In genomic region chr16:87766485-87766797, GRCh38 we compare ENCODE assay signal across 1 cellular context.
TF ChIP-seq lines count a peak whose summit lies in the region.

No MANE protein-coding gene starts in this region.

TF ChIP-seq in endothelial cell of umbilical vein, 7 proteins besides CTCF, POLR2A, EP300 and RAD21:
- TF ChIP-seq MAX (IDR thresholded peaks at IDR 0.05; ENCODE audit: insufficient read depth, insufficient read length) (no peak), JUN (IDR thresholded peaks at IDR 0.05; ENCODE audit: borderline replicate concordance, insufficient read depth, insufficient read length, low read depth) (no peak), FOS (IDR thresholded peaks at IDR 0.05; ENCODE audit: borderline replicate concordance, insufficient read depth, low read length) (no peak), POLR2AphosphoS5 (IDR thresholded peaks at IDR 0.05; ENCODE audit: insufficient read depth, low read depth, low read length) (no peak), GATA2 (IDR thresholded peaks at IDR 0.05; ENCODE audit: insufficient read depth, insufficient read length, low read depth, low read length) (no peak), MYC (IDR thresholded peaks at IDR 0.05; ENCODE audit: low read depth, low read length) (no peak), EZH2 (IDR thresholded peaks at IDR 0.05; ENCODE audit: borderline replicate concordance, low read depth, low read length, severe bottlenecking) (no peak)
TF ChIP-seq in endothelial cell of umbilical vein: peak in this region for 0.
